Comparison of ENCODE assay signal across 27 cellular contexts in genomic region chr7:132077986-132078385, GRCh38.
DNase-seq lines count a peak whose midpoint lies in the region; ATAC-seq and TF ChIP-seq lines count a peak whose summit lies in the region.
"Had no signal": no experiment of that assay in that cellular context is flagged by ENCODE, and none has a peak within 500 bp of the region (broad histone marks: within the 10 kb centered on the region; RNA-seq: fewer than 3 reads in every experiment).

No MANE protein-coding gene starts in this region.

- H3K36me3 Mint-ChIP-seq in activated naive CD8-positive, alpha-beta T cell treated with anti-CD3 and anti-CD28 coated beads, Interleukin-2, amount 50 U/mL, for 24 hours (ENCODE audit: low read depth), result no peaks in the 10 kb centered on the region
- H3K36me3 Mint-ChIP-seq: activated naive CD8-positive, alpha-beta T cell treated with anti-CD3 and anti-CD28 coated beads, Interleukin-2, amount 10 ng/mL, durations not matched to agents 7 days and 5 days had no signal

- H3K4me3 Mint-ChIP-seq in activated naive CD8-positive, alpha-beta T cell treated with anti-CD3 and anti-CD28 coated beads, Interleukin-2, amount 50 U/mL, for 24 hours, result no peak overlapping the region
- H3K4me3 Mint-ChIP-seq: activated naive CD8-positive, alpha-beta T cell treated with anti-CD3 and anti-CD28 coated beads, Interleukin-2, amount 10 ng/mL, durations not matched to agents 7 days and 5 days; stimulated activated naive CD8-positive, alpha-beta T cell treated with anti-CD3 and anti-CD28 coated beads, Interleukin-15, Interleukin-2, amounts not matched to agents 100 ng/mL and 50 ng/mL, for 24 hours; WTC11 had no signal

- no peaks in the 10 kb centered on the region; the same call in 1 of the 2 replicates for H3K9me3 ChIP-seq in AG04450 (ENCODE audit: control insufficient read depth, insufficient read depth, low read length)
- H3K9me3 ChIP-seq in Loucy (ENCODE audit: insufficient read depth, low read depth, low read length), result no peaks in the 10 kb centered on the region
- H3K9me3 ChIP-seq: A549, tibial artery had no signal

- H3K4me1 ChIP-seq in Loucy (ENCODE audit: insufficient read depth, low read length, poor library complexity, severe bottlenecking), result peaks cover 16% of the 10 kb centered on the region

- no peaks in the 10 kb centered on the region for H4K20me1 ChIP-seq in Loucy (ENCODE audit: insufficient read depth, low read length, poor library complexity, severe bottlenecking)

- peaks cover 17% of the 10 kb centered on the region for H3K27me3 Mint-ChIP-seq in activated naive CD8-positive, alpha-beta T cell treated with anti-CD3 and anti-CD28 coated beads, Interleukin-2, amount 50 U/mL, for 24 hours

- H3K9me2 ChIP-seq in Loucy (replicated peaks; ENCODE audit: low read depth, low read length), result no peaks in the 10 kb centered on the region

- no peak for ATAC-seq in activated naive CD8-positive, alpha-beta T cell treated with anti-CD3 and anti-CD28 coated beads, Interleukin-2, amount 50 U/mL, for 24 hours
- no peak for ATAC-seq in GM21515 (IDR thresholded peaks at IDR 0.05; ENCODE audit: unreplicated experiment)
- ATAC-seq: WTC11 had no signal

- H3K4me1 Mint-ChIP-seq in activated naive CD8-positive, alpha-beta T cell treated with anti-CD3 and anti-CD28 coated beads, Interleukin-2, amount 50 U/mL, for 24 hours, result no peaks in the 10 kb centered on the region
- H3K4me1 Mint-ChIP-seq: activated naive CD8-positive, alpha-beta T cell treated with anti-CD3 and anti-CD28 coated beads, Interleukin-2, amount 10 ng/mL, durations not matched to agents 7 days and 5 days had no signal

- H3K27ac ChIP-seq in AG04450 (ENCODE audit: low read depth, low read length), result peak overlapping the region; percentile 31
- H3K27ac ChIP-seq: A549, brain microvascular endothelial cell, C4-2B, GM23248, SK-N-MC, tibial artery had no signal

- H3F3A ChIP-seq in Loucy (ENCODE audit: low read depth), result no peaks in the 10 kb centered on the region

- TF ChIP-seq CTCF in AG04450 (IDR thresholded peaks at IDR 0.05; ENCODE audit: low read depth, low read length) (no peak), Loucy (conservative IDR thresholded peaks at IDR 0.05; ENCODE audit: low read length) (no peak)

- peak overlapping the region; percentile 19 for H3K4me2 ChIP-seq in Loucy (ENCODE audit: low read depth, low read length, poor library complexity, severe bottlenecking)
- H3K4me2 ChIP-seq: A549 had no signal

- H3K9ac ChIP-seq in Loucy (ENCODE audit: low read depth, low read length, poor library complexity, severe bottlenecking), result no peak overlapping the region
- H3K9ac ChIP-seq: GM23248 had no signal

- H3K4me3 ChIP-seq in AG04450 (ENCODE audit: low read depth, low read length) (no peak overlapping the region), Loucy (ENCODE audit: low read length, poor library complexity, severe bottlenecking) (no peak overlapping the region)
- H3K4me3 ChIP-seq: A549, GM23248, SK-N-MC, tibial artery had no signal

- POLR2A ChIA-PET in AG04450 (lab: Yijun Ruan, JAX), result interaction anchor here (0.6 to 3.3 kb wide), 2 partner anchors 11 to 299 kb away, joined by 4 to 11 read pairs; no protein-coding TSS in a partner anchor

- peak; percentile 59 for DNase-seq in AG04450 (ENCODE audit: low read depth, low spot score)
- DNase-seq in dedifferentiated amniotic fluid mesenchymal stem cell (ENCODE audit: extremely low spot score), result peak; percentile 31
- peak; percentile 47 for DNase-seq in left kidney (ENCODE audit: low read depth, low spot score)
- no peak for DNase-seq in DMS114 treated with DMSO at 0.1 percent for 48 hours (lab: John Stamatoyannopoulos, UW; ENCODE audit: unreplicated experiment)
- no peak for DNase-seq in activated naive CD8-positive, alpha-beta T cell treated with anti-CD3 and anti-CD28 coated beads, Interleukin-2, amount 50 U/mL, for 24 hours
- no peak for DNase-seq in DMS53 treated with DMSO at 0.1 percent for 48 hours (lab: John Stamatoyannopoulos, UW; ENCODE audit: unreplicated experiment)
- DNase-seq: activated CD4-positive, alpha-beta T cell treated with anti-CD3 and anti-CD28 coated beads, Interleukin-2, amount 50 U/mL, for 4 hours; activated CD8-positive, alpha-beta memory T cell treated with anti-CD3 and anti-CD28 coated beads, Interleukin-2, amount 50 U/mL, for 4 hours; activated naive CD8-positive, alpha-beta T cell treated with anti-CD3 and anti-CD28 coated beads, Interleukin-2, amount 10 ng/mL, durations not matched to agents 7 days and 5 days; brain microvascular endothelial cell; Calu3; GM23248; Kasumi-1; mammary epithelial cell; NCI-H1105 treated with DMSO at 0.1 percent for 48 hours; NCI-H2107; NCI-H510A; stimulated activated CD4-positive, alpha-beta T cell treated with anti-CD3 and anti-CD28 coated beads, Interleukin-4, amount 100 ng/mL, for 4 hours; tibial artery had no signal

- no peak overlapping the region for H2AFZ ChIP-seq in Loucy (ENCODE audit: low read length)
- H2AFZ ChIP-seq: GM23248 had no signal

- no peaks in the 10 kb centered on the region for H3K36me3 ChIP-seq in Loucy (ENCODE audit: insufficient read depth, low read length)
- H3K36me3 ChIP-seq: brain microvascular endothelial cell, tibial artery had no signal

- CTCF ChIA-PET in AG04450 (lab: Charles Lee), result no interaction called here

- H3K27ac Mint-ChIP-seq in activated naive CD8-positive, alpha-beta T cell treated with anti-CD3 and anti-CD28 coated beads, Interleukin-2, amount 50 U/mL, for 24 hours, result no peak overlapping the region
- H3K27ac Mint-ChIP-seq: activated naive CD8-positive, alpha-beta T cell treated with anti-CD3 and anti-CD28 coated beads, Interleukin-2, amount 10 ng/mL, durations not matched to agents 7 days and 5 days; activated T-helper 2 cell treated with anti-CD3 and anti-CD28 coated beads, Interferon-gamma antibody, Interleukin-2, Interleukin-4, amounts not matched to agents 10 μg/mL and 5 μg/mL and 100 μg/mL, durations not matched to agents 14 hours and 24 hours and 36 hours; stimulated activated naive CD8-positive, alpha-beta T cell treated with anti-CD3 and anti-CD28 coated beads, Interleukin-15, Interleukin-2, amounts not matched to agents 100 ng/mL and 50 ng/mL, for 24 hours; WTC11 had no signal

- H3K27me3 ChIP-seq in AG04450 (ENCODE audit: control insufficient read depth, insufficient read depth, low read length) (peaks cover 42% of the 10 kb centered on the region), Loucy (ENCODE audit: insufficient read depth, low read length, poor library complexity, severe bottlenecking) (no peaks in the 10 kb centered on the region)

- no peaks in the 10 kb centered on the region for H3K79me2 ChIP-seq in Loucy (ENCODE audit: insufficient read depth, low read length)

- H3K9me3 Mint-ChIP-seq in activated naive CD8-positive, alpha-beta T cell treated with anti-CD3 and anti-CD28 coated beads, Interleukin-2, amount 50 U/mL, for 24 hours, result no peaks in the 10 kb centered on the region
- H3K9me3 Mint-ChIP-seq: activated naive CD8-positive, alpha-beta T cell treated with anti-CD3 and anti-CD28 coated beads, Interleukin-2, amount 10 ng/mL, durations not matched to agents 7 days and 5 days; activated T-helper 2 cell treated with anti-CD3 and anti-CD28 coated beads, Interferon-gamma antibody, Interleukin-2, Interleukin-4, amounts not matched to agents 10 μg/mL and 5 μg/mL and 100 μg/mL, durations not matched to agents 14 hours and 24 hours and 36 hours; stimulated activated naive CD8-positive, alpha-beta T cell treated with anti-CD3 and anti-CD28 coated beads, Interleukin-15, Interleukin-2, amounts not matched to agents 100 ng/mL and 50 ng/mL, for 24 hours; WTC11 had no signal

Comparison
In these comparisons a context has a peak if more than half of its experiments do, and no peak if none do; other contexts are left out.
1. DNase-seq: peak in AG04450 (single experiment), dedifferentiated amniotic fluid mesenchymal stem cell (single experiment) and left kidney (single experiment); none in DMS114 treated with DMSO at 0.1 percent for 48 hours (single experiment), activated naive CD8-positive, alpha-beta T cell treated with anti-CD3 and anti-CD28 coated beads, Interleukin-2, amount 50 U/mL, for 24 hours (single experiment) and DMS53 treated with DMSO at 0.1 percent for 48 hours (single experiment).